Comparison of ENCODE assay signal across 8 cellular contexts in genomic region chr20:47663354-47664067, GRCh38.
A peak's percentile ranks its signal among the peaks of the same experiment; 100 is the strongest.
DNase-seq lines count a peak whose midpoint lies in the region; ATAC-seq, FAIRE-seq and TF ChIP-seq lines count a peak whose summit lies in the region.

No MANE protein-coding gene starts in this region.

- H3K27ac ChIP-seq in SJSA1: no peak overlapping the region
- peak overlapping the region; percentile 3 to 25 for H3K27ac ChIP-seq in ovary
- no peak overlapping the region for H3K27ac ChIP-seq in tibial nerve

- peak; percentile 85 to 96 (median 93) for TF ChIP-seq CTCF in ovary (IDR thresholded peaks at IDR 0.05)
- TF ChIP-seq CTCF in tibial nerve (IDR thresholded peaks at IDR 0.05): peak; percentile 91 to 97 (median 92)

- no peaks in the 10 kb centered on the region for H3K9me3 ChIP-seq in SJSA1 (replicated peaks)
- H3K9me3 ChIP-seq in ovary: no peaks in the 10 kb centered on the region
- H3K9me3 ChIP-seq in tibial nerve: no peaks in the 10 kb centered on the region

- DNase-seq in GM03348 (ENCODE audit: low spot score) (peak; percentile 93), LHCN-M2 (ENCODE audit: low read depth) (peak; percentile 59), SJSA1 (ENCODE audit: low read depth in 1 of 2, low spot score in 2 of 2) (peak; percentile 70 to 79), frontal cortex (ENCODE audit: low spot score in 2 of 2) (peak; percentile 55 to 81), ovary (peak; percentile 75 to 90 (median 86)), tibial nerve (ENCODE audit: low spot score in 2 of 2) (peak; percentile 70 to 86)
- DNase-seq in activated effector memory CD4-positive, alpha-beta T cell treated with anti-CD3 and anti-CD28 coated beads, Interleukin-2, amount 50 U/mL, for 16 hours: peak; percentile 90

- H3K36me3 ChIP-seq in SJSA1 (no peaks in the 10 kb centered on the region), ovary (no peaks in the 10 kb centered on the region), tibial nerve (peaks cover 0 to 41% (median 0%) of the 10 kb centered on the region in 3 donors)

- TF ChIP-seq EP300 in ovary (IDR thresholded peaks at IDR 0.05): no peak
- no peak for TF ChIP-seq EP300 in tibial nerve (IDR thresholded peaks at IDR 0.05)

- no peaks in the 10 kb centered on the region for H3K27me3 ChIP-seq in SJSA1 (replicated peaks)
- no peaks in the 10 kb centered on the region for H3K27me3 ChIP-seq in ovary
- no peaks in the 10 kb centered on the region for H3K27me3 ChIP-seq in tibial nerve

- no peak for ATAC-seq in HG03045 (IDR thresholded peaks at IDR 0.05; ENCODE audit: unreplicated experiment)

- WGBS in ovary, 3 donors: 53 to 59% (median 58%) methylated on average over 20 of the region's 20 CpGs
- 51 to 67% methylated on average over 16 to 20 of the region's 20 CpGs for WGBS in tibial nerve, 2 donors

- intact Hi-C loops in ovary (cut with DNase I): loop anchor here (5.0 to 10.0 kb wide), 4 partner anchors 119 to 959 kb away; partner anchors contain the start of gene SULF2 (in 2 of the 4)

- TF ChIP-seq POLR2A in ovary (IDR thresholded peaks at IDR 0.05) (no peak), tibial nerve (IDR thresholded peaks at IDR 0.05) (no peak)

- no peak for FAIRE-seq in frontal cortex (lab: Jason Lieb, UNC)

- H3K4me1 ChIP-seq in SJSA1 (replicated peaks) (no peaks in the 10 kb centered on the region), ovary (ENCODE audit: insufficient read depth) (peaks cover 10% of the 10 kb centered on the region), tibial nerve (peaks cover 0 to 17% (median 0%) of the 10 kb centered on the region in 4 donors)

- H3K4me3 ChIP-seq in SJSA1 (no peak overlapping the region), ovary (no peak overlapping the region), tibial nerve (no peak overlapping the region)

Comparison
In these comparisons a context has a peak if more than half of its experiments do, and no peak if none do; other contexts are left out.
1. H3K27ac ChIP-seq: peak in ovary (2 of 2); none in SJSA1 (single experiment) and tibial nerve (0 of 4).
2. Peak in every context shown above with its lines, with median percentiles within 50 percentile points of each other: DNase-seq.